9 cellular contexts compared by ENCODE assay signal in genomic region chr12:57476993-57477709, GRCh38. TPM values are rescaled to one million over a fixed set of nuclear protein-coding genes. Genes with fewer than 3 reads are reported as not detected.
A peak's percentile ranks its signal among the peaks of the same experiment; 100 is the strongest.
DNase-seq lines count a peak whose midpoint lies in the region; ATAC-seq lines count a peak whose summit lies in the region.
"Had no signal": no experiment of that assay in that cellular context is flagged by ENCODE, and none has a peak within 500 bp of the region (broad histone marks: within the 10 kb centered on the region; RNA-seq: fewer than 3 reads in every experiment).

No MANE protein-coding gene starts in this region.

- H3K27me3 Mint-ChIP-seq in activated CD4-positive, alpha-beta T cell treated with anti-CD3 and anti-CD28 coated beads, Interleukin-2, amount 10 ng/mL, durations not matched to agents 24 days and 14 days = no peaks in the 10 kb centered on the region

- intact Hi-C loops in activated CD4-positive, alpha-beta T cell treated with anti-CD3 and anti-CD28 coated beads, Interleukin-2, amount 10 ng/mL, durations not matched to agents 24 days and 14 days (cut with micrococcal nuclease) = loop anchor here (1.0 to 10.0 kb wide), 4 partner anchors 18 to 470 kb away; partner anchors contain the start of genes GLI1, OS9 and ZBTB39

- H3K4me1 Mint-ChIP-seq in activated CD4-positive, alpha-beta T cell treated with anti-CD3 and anti-CD28 coated beads, Interleukin-2, amount 10 ng/mL, durations not matched to agents 24 days and 14 days = peaks cover 71% of the 10 kb centered on the region
- peaks cover 86% of the 10 kb centered on the region for H3K4me1 Mint-ChIP-seq in stimulated activated effector memory CD8-positive, alpha-beta T cell treated with anti-CD3 and anti-CD28 coated beads, Interleukin-12 subunit alpha, Interleukin-12 subunit beta, amount 100 ng/mL, for 72 hours

- H3K4me3 Mint-ChIP-seq in activated CD4-positive, alpha-beta T cell treated with anti-CD3 and anti-CD28 coated beads, Interleukin-2, amount 10 ng/mL, durations not matched to agents 24 days and 14 days = peak overlapping the region; percentile 96
- H3K4me3 Mint-ChIP-seq in stimulated activated effector memory CD8-positive, alpha-beta T cell treated with anti-CD3 and anti-CD28 coated beads, Interleukin-12 subunit alpha, Interleukin-12 subunit beta, amount 100 ng/mL, for 72 hours = peak overlapping the region; percentile 86

- ATAC-seq in stimulated activated effector memory CD8-positive, alpha-beta T cell treated with anti-CD3 and anti-CD28 coated beads, Interleukin-12 subunit alpha, Interleukin-12 subunit beta, amount 100 ng/mL, for 72 hours = no peak
- no peak for ATAC-seq in GM18873 (IDR thresholded peaks at IDR 0.05; ENCODE audit: low FRiP score, unreplicated experiment)

- H3K27ac Mint-ChIP-seq in activated CD4-positive, alpha-beta T cell treated with anti-CD3 and anti-CD28 coated beads, Interleukin-2, amount 10 ng/mL, durations not matched to agents 24 days and 14 days = peak overlapping the region; percentile 97
- H3K27ac Mint-ChIP-seq in stimulated activated effector memory CD8-positive, alpha-beta T cell treated with anti-CD3 and anti-CD28 coated beads, Interleukin-12 subunit alpha, Interleukin-12 subunit beta, amount 100 ng/mL, for 72 hours = peak overlapping the region; percentile 99

- H3K36me3 Mint-ChIP-seq in activated CD4-positive, alpha-beta T cell treated with anti-CD3 and anti-CD28 coated beads, Interleukin-2, amount 10 ng/mL, durations not matched to agents 24 days and 14 days (ENCODE audit: low read depth) = peaks cover 55% of the 10 kb centered on the region
- peaks cover 80% of the 10 kb centered on the region for H3K36me3 Mint-ChIP-seq in stimulated activated effector memory CD8-positive, alpha-beta T cell treated with anti-CD3 and anti-CD28 coated beads, Interleukin-12 subunit alpha, Interleukin-12 subunit beta, amount 100 ng/mL, for 72 hours

- peak; percentile 76 for DNase-seq in activated CD4-positive, alpha-beta T cell treated with anti-CD3 and anti-CD28 coated beads, Interleukin-2, amount 10 ng/mL, durations not matched to agents 24 days and 14 days
- no peak for DNase-seq in activated CD4-positive, alpha-beta T cell treated with anti-CD3 and anti-CD28 coated beads for 4 hours
- peak; percentile 33 for DNase-seq in central memory CD4-positive, alpha-beta T cell
- no peak for DNase-seq in stimulated activated effector memory CD8-positive, alpha-beta T cell treated with anti-CD3 and anti-CD28 coated beads, Interleukin-12 subunit alpha, Interleukin-12 subunit beta, amount 100 ng/mL, for 72 hours (ENCODE audit: low spot score in 2 of 2)
- DNase-seq in stimulated activated CD4-positive, alpha-beta T cell treated with anti-CD3 and anti-CD28 coated beads, Interleukin-2, amount 100 ng/mL, for 24 hours = no peak
- DNase-seq: ACHN had no signal

- H3K9me3 Mint-ChIP-seq in activated CD4-positive, alpha-beta T cell treated with anti-CD3 and anti-CD28 coated beads, Interleukin-2, amount 10 ng/mL, durations not matched to agents 24 days and 14 days = no peaks in the 10 kb centered on the region
- no peaks in the 10 kb centered on the region for H3K9me3 Mint-ChIP-seq in stimulated activated effector memory CD8-positive, alpha-beta T cell treated with anti-CD3 and anti-CD28 coated beads, Interleukin-12 subunit alpha, Interleukin-12 subunit beta, amount 100 ng/mL, for 72 hours

RNA-seq across cellular contexts. Expression of gene ARHGAP9, which starts 2.5 kb away (rescaled TPM):
- 102 and 103 TPM in 2 replicates for total RNA-seq in activated CD4-positive, alpha-beta T cell treated with anti-CD3 and anti-CD28 coated beads, Interleukin-2, amount 10 ng/mL, durations not matched to agents 24 days and 14 days

RNA-seq across cellular contexts. Expression of gene MARS1, which starts 10.7 kb away (rescaled TPM):
- total RNA-seq in activated CD4-positive, alpha-beta T cell treated with anti-CD3 and anti-CD28 coated beads, Interleukin-2, amount 10 ng/mL, durations not matched to agents 24 days and 14 days = 307 and 316 TPM in 2 replicates

RNA-seq across cellular contexts. Expression of gene GLI1, which starts 17.6 kb away (rescaled TPM):
- total RNA-seq in activated CD4-positive, alpha-beta T cell treated with anti-CD3 and anti-CD28 coated beads, Interleukin-2, amount 10 ng/mL, durations not matched to agents 24 days and 14 days = 0.96 and 1.2 TPM in 2 replicates

RNA-seq across cellular contexts. Expression of gene INHBE, which starts 22.0 kb away (rescaled TPM):
- 0.07 TPM in 1 of 2 replicates, not detected in the other for total RNA-seq in activated CD4-positive, alpha-beta T cell treated with anti-CD3 and anti-CD28 coated beads, Interleukin-2, amount 10 ng/mL, durations not matched to agents 24 days and 14 days

RNA-seq across cellular contexts. Expression of gene INHBC, which starts 42.6 kb away (rescaled TPM):
- total RNA-seq in activated CD4-positive, alpha-beta T cell treated with anti-CD3 and anti-CD28 coated beads, Interleukin-2, amount 10 ng/mL, durations not matched to agents 24 days and 14 days = 0.12 TPM in 1 of 2 replicates, not detected in the other
- total RNA-seq: fibroblast of villous mesenchyme, smooth muscle cell had no signal

Comparison
In these comparisons a context has a peak if more than half of its experiments do, and no peak if none do; other contexts are left out.
1. DNase-seq: peak in activated CD4-positive, alpha-beta T cell treated with anti-CD3 and anti-CD28 coated beads, Interleukin-2, amount 10 ng/mL, durations not matched to agents 24 days and 14 days (single experiment) and central memory CD4-positive, alpha-beta T cell (single experiment); none in activated CD4-positive, alpha-beta T cell treated with anti-CD3 and anti-CD28 coated beads for 4 hours (0 of 2), stimulated activated effector memory CD8-positive, alpha-beta T cell treated with anti-CD3 and anti-CD28 coated beads, Interleukin-12 subunit alpha, Interleukin-12 subunit beta, amount 100 ng/mL, for 72 hours (0 of 2) and stimulated activated CD4-positive, alpha-beta T cell treated with anti-CD3 and anti-CD28 coated beads, Interleukin-2, amount 100 ng/mL, for 24 hours (0 of 2).